In the genomic region with DNA sequence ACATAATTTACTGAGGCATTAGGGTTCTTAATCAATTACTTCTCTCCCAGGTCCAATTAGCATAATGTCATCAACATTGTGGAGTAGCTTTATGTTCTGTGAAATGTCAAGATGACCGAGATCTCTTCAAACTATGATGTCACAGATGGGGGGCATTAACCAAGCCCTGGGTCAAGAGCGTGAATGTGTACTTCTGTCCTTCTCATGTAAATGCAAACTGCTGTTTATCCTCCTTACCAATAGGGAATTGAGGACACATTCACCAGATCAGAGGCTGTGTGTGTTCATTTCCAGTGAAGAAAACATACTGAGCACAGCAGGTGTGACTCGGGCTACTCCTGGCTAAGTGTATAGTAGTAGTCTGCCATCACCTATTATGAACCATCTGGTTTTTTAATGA, we compare ENCODE assay signal across 22 cellular contexts.
"Had no signal": no experiment of that assay in that cellular context is flagged by ENCODE, and none has a peak within 500 bp of the region (broad histone marks: within the 10 kb centered on the region; RNA-seq: fewer than 3 reads in every experiment).

No MANE protein-coding gene starts in this region.

- H3K9me3 ChIP-seq: SK-N-SH had no signal

- ATAC-seq: Panc1, PC-3, T-cell had no signal

- H3K27ac ChIP-seq: RWPE1 had no signal

- DNase-seq: KBM-7, MV-4-11, NCI-H1048, NCI-H1105, NCI-H1417, NCI-H1436 treated with DMSO at 0.1 percent for 48 hours, NCI-H1694, NCI-H187 treated with DMSO at 0.1 percent for 48 hours, NCI-H2029 treated with DMSO at 0.1 percent for 48 hours, NCI-H226, NCI-H446, NCI-H510A, NCI-H524 treated with DMSO at 0.1 percent for 48 hours, NCI-H69, NCI-H82, PC-3, SHP77, SK-N-SH, SW 1271, T-cell had no signal
